Comparison of ENCODE assay signal across 1 cellular context in the genomic region with DNA sequence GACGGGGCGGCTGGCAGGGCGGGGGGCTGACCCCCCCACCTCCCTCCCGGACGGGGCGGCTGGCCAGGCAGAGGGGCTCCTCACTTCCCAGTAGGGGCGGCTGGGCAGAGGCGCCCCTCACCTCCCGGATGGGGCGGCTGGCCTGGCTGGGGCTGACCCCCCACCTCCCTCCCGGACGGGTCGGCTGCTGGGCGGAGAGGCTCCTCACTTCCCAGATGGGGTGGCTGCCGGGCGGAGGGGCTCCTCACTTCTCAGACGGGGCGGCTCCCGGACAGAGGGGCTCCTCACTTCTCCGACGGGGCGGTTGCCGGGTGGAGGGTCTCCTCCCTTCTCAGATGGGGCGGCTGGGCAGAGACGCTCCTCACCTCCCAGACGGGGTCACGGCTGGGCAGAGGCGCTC.
TF ChIP-seq lines count a peak whose summit lies in the region.

No MANE protein-coding gene starts in this region.

TF ChIP-seq in HepG2, 621 proteins besides CTCF, POLR2A, EP300 and RAD21:
- 0 out of 2 replicates have a peak, but pooled peaks have one; percentile 34 for TF ChIP-seq RBFOX2 (IDR thresholded peaks at IDR 0.05; ENCODE audit: low read depth, low read length)
